Comparison of ENCODE assay signal across 8 cellular contexts in the genomic region with DNA sequence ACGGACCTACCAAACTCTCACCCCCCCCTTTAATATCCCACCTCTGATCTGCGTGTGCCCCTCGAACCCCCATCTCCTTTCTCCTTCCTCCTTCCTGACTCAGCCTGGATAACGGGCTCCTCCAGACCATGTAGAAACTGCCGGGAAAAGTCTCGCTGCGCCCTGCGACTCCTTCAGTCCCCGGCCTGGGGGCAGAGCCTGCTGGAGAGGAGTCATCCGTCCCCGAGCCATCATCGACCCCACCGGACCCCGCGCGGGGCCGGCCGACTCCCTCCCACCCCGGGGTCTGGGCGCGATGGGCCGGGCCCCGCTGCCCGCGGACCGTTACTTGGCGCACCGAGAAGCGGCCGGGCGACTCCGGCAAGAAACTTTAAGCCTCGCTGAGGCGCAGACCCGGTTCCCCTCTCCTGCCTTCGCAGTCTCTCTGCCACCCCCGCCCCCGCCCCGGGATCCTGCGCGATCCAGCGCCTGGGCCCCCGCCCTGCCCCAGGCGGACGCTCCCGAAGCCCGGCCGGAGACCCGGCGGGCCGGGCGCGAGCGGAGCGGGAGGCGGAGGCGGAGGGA. TPM values are rescaled to one million over a fixed set of nuclear protein-coding genes. Genes with fewer than 3 reads are reported as not detected.
DNase-seq lines count a peak whose midpoint lies in the region; ATAC-seq and TF ChIP-seq lines count a peak whose summit lies in the region.

No MANE protein-coding gene starts in this region.

- H3K4me3 ChIP-seq in MM.1S (ENCODE audit: low read length) (peak overlapping the region; percentile 48), brain microvascular endothelial cell (ENCODE audit: low read depth, low read length) (peak overlapping the region; percentile 96), lower lobe of right lung (peak overlapping the region; percentile 70), tibial nerve (peak overlapping the region; percentile 64 to 85 (median 78))

- H3K27ac ChIP-seq in MM.1S (ENCODE audit: low read length) = no peak overlapping the region
- peak overlapping the region; percentile 99 for H3K27ac ChIP-seq in brain microvascular endothelial cell
- peak overlapping the region; percentile 98 for H3K27ac ChIP-seq in lower lobe of right lung
- H3K27ac ChIP-seq in tibial nerve = peak overlapping the region; percentile 96 to 100 (median 98)

- intact Hi-C loops in lower lobe of right lung (cut with DNase I) = no loop called here

- no peaks in the 10 kb centered on the region for H4K20me1 ChIP-seq in MM.1S (ENCODE audit: insufficient read depth, low read length)

- H3K4me1 ChIP-seq in MM.1S (ENCODE audit: low read length) (peaks cover 13% of the 10 kb centered on the region), lower lobe of right lung (peaks cover 28% of the 10 kb centered on the region), tibial nerve (peaks cover 0 to 18% (median 8%) of the 10 kb centered on the region in 4 donors)

- peak overlapping the region; percentile 78 for H3K4me2 ChIP-seq in MM.1S (ENCODE audit: low read depth, low read length)

- H3K9ac ChIP-seq in MM.1S (ENCODE audit: low read length) = no peak overlapping the region

- no peaks in the 10 kb centered on the region for H3K36me3 ChIP-seq in MM.1S (replicated peaks; ENCODE audit: insufficient read depth, low read length)
- H3K36me3 ChIP-seq in brain microvascular endothelial cell (replicated peaks) = peaks cover 25% of the 10 kb centered on the region
- peaks cover 3% of the 10 kb centered on the region for H3K36me3 ChIP-seq in lower lobe of right lung
- H3K36me3 ChIP-seq in tibial nerve = no peaks in the 10 kb centered on the region

- DNase-seq in D341Med (ENCODE audit: low spot score) = peak; percentile 65
- DNase-seq in MM.1S = no peak
- DNase-seq in brain microvascular endothelial cell = no peak
- DNase-seq in lower lobe of right lung = peak; percentile 53
- no peak for DNase-seq in tibial nerve (ENCODE audit: low spot score in 2 of 2)
- DNase-seq in cortex of kidney (lab: John Stamatoyannopoulos, UW) = no peak
- DNase-seq in kidney tubule cell (ENCODE audit: low spot score) = no peak

- ATAC-seq in GM21529 (IDR thresholded peaks at IDR 0.05; ENCODE audit: unreplicated experiment) (peak; percentile 10), lower lobe of right lung (peak; percentile 9 to 18)

- 1 to 2% methylated on average over 6 to 42 of the region's 57 CpGs for WGBS in tibial nerve, 2 donors

- H3K79me2 ChIP-seq in MM.1S (ENCODE audit: low read length) = no peaks in the 10 kb centered on the region

- in situ Hi-C loops in brain microvascular endothelial cell (cut with HindIII; ENCODE audit: low pct_ligation_motif_present, low sequenced_read_pairs) = loop anchor here (25.0 kb wide), 1 partner anchor 1246 kb away; no protein-coding TSS in a partner anchor

- no peak for TF ChIP-seq POLR2A in tibial nerve (IDR thresholded peaks at IDR 0.05)

- no peaks in the 10 kb centered on the region for H3K9me2 ChIP-seq in MM.1S (replicated peaks; ENCODE audit: insufficient read depth, low read length)

- H3F3A ChIP-seq in MM.1S (ENCODE audit: insufficient read depth, low read length) = 0 out of 2 replicates have a peak, but pooled peaks cover 6% of the 10 kb centered on the region

- 0 out of 2 replicates have a peak overlapping the region, but pooled peaks have one; percentile 36 for H2AFZ ChIP-seq in MM.1S (ENCODE audit: low read length)

- H3K9me3 ChIP-seq in MM.1S (replicated peaks; ENCODE audit: insufficient read depth, low read length) (no peaks in the 10 kb centered on the region), lower lobe of right lung (no peaks in the 10 kb centered on the region), tibial nerve (no peaks in the 10 kb centered on the region)

- no peak for TF ChIP-seq EP300 in tibial nerve (IDR thresholded peaks at IDR 0.05)

- TF ChIP-seq CTCF in MM.1S (IDR thresholded peaks at IDR 0.05; ENCODE audit: low read length) (no peak), brain microvascular endothelial cell (IDR thresholded peaks at IDR 0.05; ENCODE audit: low read depth, low read length, missing control alignments) (no peak), lower lobe of right lung (IDR thresholded peaks at IDR 0.05) (no peak), tibial nerve (IDR thresholded peaks at IDR 0.05) (no peak)

- H3K27me3 ChIP-seq in MM.1S (replicated peaks; ENCODE audit: insufficient read depth, low read length) (peaks cover 78% of the 10 kb centered on the region), brain microvascular endothelial cell (replicated peaks) (no peaks in the 10 kb centered on the region), lower lobe of right lung (ENCODE audit: low read depth) (peaks cover 14% of the 10 kb centered on the region), tibial nerve (no peaks in the 10 kb centered on the region)

RNA-seq across cellular contexts. Expression of a gene that starts 3.4 kb away (rescaled TPM):
- 220 TPM for total RNA-seq in lower lobe of right lung
- total RNA-seq in tibial nerve = 100 to 1,000 TPM; 148 to 290 (median 218) TPM

Comparison
In these comparisons a context has a peak if more than half of its experiments do, and no peak if none do; other contexts are left out.
1. DNase-seq: peak in D341Med (single experiment) and lower lobe of right lung (single experiment); none in MM.1S (single experiment), brain microvascular endothelial cell (single experiment), tibial nerve (0 of 2), cortex of kidney (single experiment) and kidney tubule cell (single experiment).
2. Peak in every context shown above with its lines, with median percentiles within 50 percentile points of each other: H3K4me3 ChIP-seq.